1 cellular context compared by ENCODE assay signal in the genomic region with DNA sequence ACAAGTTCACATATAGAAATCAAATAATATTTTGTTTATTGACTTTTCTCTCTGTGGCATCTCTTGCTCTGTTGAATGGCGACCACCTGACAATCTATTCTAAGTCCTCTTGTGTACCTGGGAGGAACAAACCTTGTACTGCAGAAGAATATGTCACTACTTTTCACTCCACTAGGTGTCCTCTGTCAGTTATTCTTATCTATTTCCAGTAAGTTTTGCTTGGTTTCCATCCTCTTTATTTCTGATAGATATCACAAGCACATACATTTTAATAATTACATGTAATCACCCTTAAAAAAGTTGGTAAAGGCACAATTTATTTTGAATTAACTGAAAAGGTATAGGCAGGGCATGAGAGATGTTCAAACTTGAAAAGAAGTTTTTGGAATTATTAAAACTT.
TF ChIP-seq lines count a peak whose summit lies in the region.

No MANE protein-coding gene starts in this region.

TF ChIP-seq in H1, 55 proteins besides CTCF, POLR2A, EP300 and RAD21 (continued from another document):
- TF ChIP-seq, protein P1, sequence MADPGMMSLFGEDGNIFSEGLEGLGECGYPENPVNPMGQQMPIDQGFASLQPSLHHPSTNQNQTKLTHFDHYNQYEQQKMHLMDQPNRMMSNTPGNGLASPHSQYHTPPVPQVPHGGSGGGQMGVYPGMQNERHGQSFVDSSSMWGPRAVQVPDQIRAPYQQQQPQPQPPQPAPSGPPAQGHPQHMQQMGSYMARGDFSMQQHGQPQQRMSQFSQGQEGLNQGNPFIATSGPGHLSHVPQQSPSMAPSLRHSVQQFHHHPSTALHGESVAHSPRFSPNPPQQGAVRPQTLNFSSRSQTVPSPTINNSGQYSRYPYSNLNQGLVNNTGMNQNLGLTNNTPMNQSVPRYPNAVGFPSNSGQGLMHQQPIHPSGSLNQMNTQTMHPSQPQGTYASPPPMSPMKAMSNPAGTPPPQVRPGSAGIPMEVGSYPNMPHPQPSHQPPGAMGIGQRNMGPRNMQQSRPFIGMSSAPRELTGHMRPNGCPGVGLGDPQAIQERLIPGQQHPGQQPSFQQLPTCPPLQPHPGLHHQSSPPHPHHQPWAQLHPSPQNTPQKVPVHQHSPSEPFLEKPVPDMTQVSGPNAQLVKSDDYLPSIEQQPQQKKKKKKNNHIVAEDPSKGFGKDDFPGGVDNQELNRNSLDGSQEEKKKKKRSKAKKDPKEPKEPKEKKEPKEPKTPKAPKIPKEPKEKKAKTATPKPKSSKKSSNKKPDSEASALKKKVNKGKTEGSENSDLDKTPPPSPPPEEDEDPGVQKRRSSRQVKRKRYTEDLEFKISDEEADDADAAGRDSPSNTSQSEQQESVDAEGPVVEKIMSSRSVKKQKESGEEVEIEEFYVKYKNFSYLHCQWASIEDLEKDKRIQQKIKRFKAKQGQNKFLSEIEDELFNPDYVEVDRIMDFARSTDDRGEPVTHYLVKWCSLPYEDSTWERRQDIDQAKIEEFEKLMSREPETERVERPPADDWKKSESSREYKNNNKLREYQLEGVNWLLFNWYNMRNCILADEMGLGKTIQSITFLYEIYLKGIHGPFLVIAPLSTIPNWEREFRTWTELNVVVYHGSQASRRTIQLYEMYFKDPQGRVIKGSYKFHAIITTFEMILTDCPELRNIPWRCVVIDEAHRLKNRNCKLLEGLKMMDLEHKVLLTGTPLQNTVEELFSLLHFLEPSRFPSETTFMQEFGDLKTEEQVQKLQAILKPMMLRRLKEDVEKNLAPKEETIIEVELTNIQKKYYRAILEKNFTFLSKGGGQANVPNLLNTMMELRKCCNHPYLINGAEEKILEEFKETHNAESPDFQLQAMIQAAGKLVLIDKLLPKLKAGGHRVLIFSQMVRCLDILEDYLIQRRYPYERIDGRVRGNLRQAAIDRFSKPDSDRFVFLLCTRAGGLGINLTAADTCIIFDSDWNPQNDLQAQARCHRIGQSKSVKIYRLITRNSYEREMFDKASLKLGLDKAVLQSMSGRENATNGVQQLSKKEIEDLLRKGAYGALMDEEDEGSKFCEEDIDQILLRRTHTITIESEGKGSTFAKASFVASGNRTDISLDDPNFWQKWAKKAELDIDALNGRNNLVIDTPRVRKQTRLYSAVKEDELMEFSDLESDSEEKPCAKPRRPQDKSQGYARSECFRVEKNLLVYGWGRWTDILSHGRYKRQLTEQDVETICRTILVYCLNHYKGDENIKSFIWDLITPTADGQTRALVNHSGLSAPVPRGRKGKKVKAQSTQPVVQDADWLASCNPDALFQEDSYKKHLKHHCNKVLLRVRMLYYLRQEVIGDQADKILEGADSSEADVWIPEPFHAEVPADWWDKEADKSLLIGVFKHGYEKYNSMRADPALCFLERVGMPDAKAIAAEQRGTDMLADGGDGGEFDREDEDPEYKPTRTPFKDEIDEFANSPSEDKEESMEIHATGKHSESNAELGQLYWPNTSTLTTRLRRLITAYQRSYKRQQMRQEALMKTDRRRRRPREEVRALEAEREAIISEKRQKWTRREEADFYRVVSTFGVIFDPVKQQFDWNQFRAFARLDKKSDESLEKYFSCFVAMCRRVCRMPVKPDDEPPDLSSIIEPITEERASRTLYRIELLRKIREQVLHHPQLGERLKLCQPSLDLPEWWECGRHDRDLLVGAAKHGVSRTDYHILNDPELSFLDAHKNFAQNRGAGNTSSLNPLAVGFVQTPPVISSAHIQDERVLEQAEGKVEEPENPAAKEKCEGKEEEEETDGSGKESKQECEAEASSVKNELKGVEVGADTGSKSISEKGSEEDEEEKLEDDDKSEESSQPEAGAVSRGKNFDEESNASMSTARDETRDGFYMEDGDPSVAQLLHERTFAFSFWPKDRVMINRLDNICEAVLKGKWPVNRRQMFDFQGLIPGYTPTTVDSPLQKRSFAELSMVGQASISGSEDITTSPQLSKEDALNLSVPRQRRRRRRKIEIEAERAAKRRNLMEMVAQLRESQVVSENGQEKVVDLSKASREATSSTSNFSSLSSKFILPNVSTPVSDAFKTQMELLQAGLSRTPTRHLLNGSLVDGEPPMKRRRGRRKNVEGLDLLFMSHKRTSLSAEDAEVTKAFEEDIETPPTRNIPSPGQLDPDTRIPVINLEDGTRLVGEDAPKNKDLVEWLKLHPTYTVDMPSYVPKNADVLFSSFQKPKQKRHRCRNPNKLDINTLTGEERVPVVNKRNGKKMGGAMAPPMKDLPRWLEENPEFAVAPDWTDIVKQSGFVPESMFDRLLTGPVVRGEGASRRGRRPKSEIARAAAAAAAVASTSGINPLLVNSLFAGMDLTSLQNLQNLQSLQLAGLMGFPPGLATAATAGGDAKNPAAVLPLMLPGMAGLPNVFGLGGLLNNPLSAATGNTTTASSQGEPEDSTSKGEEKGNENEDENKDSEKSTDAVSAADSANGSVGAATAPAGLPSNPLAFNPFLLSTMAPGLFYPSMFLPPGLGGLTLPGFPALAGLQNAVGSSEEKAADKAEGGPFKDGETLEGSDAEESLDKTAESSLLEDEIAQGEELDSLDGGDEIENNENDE (IDR thresholded peaks at IDR 0.05; ENCODE audit: insufficient replicate concordance, low read length) = no peak
- TF ChIP-seq EZH2 (IDR thresholded peaks at IDR 0.05; ENCODE audit: low read depth, low read length, severe bottlenecking) (no peak), ZNF274 (IDR thresholded peaks at IDR 0.05; ENCODE audit: borderline replicate concordance, extremely low read depth, low read length) (no peak)
